ENCODE assay signal across 7 cellular contexts in the genomic region with DNA sequence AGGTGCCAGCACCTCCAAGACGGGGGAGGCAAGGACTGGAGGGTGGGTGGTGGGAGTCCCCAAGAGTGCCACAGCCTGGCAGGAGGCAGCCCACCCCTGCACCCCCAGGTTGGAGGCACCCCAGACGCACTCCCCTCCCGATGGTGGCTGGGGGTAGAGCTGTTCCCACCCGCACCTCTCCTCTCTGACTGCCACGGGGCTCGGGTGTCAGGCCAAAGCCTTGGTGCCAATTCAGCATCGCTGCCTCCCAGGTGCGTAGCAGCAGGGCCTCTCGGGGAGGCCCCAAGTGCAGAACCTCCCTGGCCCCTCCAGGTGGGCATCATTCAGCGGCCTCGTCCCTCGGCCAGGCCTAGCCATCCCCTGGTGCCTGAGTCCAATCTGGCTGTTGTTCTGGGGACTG.
"Had no signal": no experiment of that assay in that cellular context is flagged by ENCODE, and none has a peak within 500 bp of the region (broad histone marks: within the 10 kb centered on the region; RNA-seq: fewer than 3 reads in every experiment).

No MANE protein-coding gene starts in this region.

- H3K4me3 ChIP-seq: GM23248, GM23338, HAP-1 had no signal

- H3K4me3 Mint-ChIP-seq: GM23338, H9, HFFc6 had no signal

- H3K27ac ChIP-seq: GM23248 had no signal

- DNase-seq: GM23248, GOT3, H9, HCEC 1CT, HFFc6 had no signal

- H3K9ac ChIP-seq: GM23248 had no signal

- H2AFZ ChIP-seq: GM23248, GM23338 had no signal

- H3K4me2 ChIP-seq: GM23338 had no signal

- H3K9me3 ChIP-seq: HAP-1 had no signal

- H3K4me1 ChIP-seq: HAP-1 had no signal

- H3K36me3 ChIP-seq: HAP-1 had no signal

- H3K9me3 Mint-ChIP-seq: GM23338, H9, HFFc6 had no signal

- H3K27ac Mint-ChIP-seq: H9, HFFc6 had no signal
